8 cellular contexts compared by ENCODE assay signal in the genomic region with DNA sequence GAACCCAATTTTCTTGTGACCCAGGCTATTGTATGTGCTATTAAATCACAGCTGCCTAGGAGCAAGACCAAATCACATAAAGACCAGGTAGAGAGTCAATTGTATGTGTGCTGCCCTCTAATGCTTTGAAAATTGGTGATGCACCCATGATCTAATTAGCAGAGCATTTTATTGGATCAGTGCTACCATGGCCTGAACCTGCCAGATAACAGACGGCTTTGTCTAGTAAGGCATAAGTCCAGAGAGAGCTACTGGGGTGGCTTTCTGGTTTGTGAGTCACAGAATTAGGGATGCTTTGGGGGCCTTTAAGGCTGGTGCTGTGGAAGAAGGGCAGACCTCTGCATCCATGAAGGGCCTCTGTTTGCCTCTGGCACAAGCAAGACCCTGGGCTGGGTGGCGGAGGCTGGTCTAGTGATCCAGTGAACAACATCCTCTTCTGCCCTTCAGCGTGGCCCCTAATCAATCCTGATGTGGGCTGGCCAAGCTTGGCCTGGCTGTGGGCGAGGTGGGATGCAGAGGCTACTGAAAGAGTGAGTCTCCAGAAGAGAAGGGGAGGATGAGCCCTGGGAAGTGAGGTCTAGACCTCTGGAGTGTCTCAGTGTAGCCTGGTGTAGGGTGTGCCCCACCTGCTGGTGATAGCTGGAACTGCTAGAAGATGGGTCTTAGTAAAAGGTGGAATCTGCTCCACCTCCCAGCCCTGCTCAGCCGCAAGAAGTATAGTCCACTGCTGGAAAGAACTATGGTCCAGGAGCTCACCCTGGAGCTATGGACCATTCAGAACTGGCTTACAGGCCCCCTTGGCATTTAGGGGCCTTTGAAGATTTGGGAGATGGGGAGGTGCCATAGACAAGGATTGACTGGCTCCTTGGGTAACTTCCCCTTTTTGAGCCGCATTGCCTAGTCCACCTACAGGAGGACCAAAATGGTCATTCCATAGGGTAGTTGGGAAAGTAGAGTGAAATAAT. TPM values are rescaled to one million over a fixed set of nuclear protein-coding genes. Genes with fewer than 3 reads are reported as not detected.
DNase-seq lines count a peak whose midpoint lies in the region; ATAC-seq and TF ChIP-seq lines count a peak whose summit lies in the region.

No MANE protein-coding gene starts in this region.

- 57% methylated on average over 6 of the region's 6 CpGs for WGBS in suprapubic skin

- no peaks in the 10 kb centered on the region for H3K27me3 ChIP-seq in MG63
- no peaks in the 10 kb centered on the region for H3K27me3 ChIP-seq in suprapubic skin

- H3K36me3 ChIP-seq in MG63 (no peaks in the 10 kb centered on the region), suprapubic skin (peaks cover 49% of the 10 kb centered on the region)

- intact Hi-C loops in activated T-helper 2 cell treated with anti-CD3 and anti-CD28 coated beads, Interferon-gamma antibody, Interleukin-2, Interleukin-4, amounts not matched to agents 10 μg/mL and 5 μg/mL and 100 μg/mL, durations not matched to agents 14 hours and 24 hours and 36 hours (cut with micrococcal nuclease): loop anchor here (2.0 kb wide), 2 partner anchors 43 to 205 kb away; no protein-coding TSS in a partner anchor

- no peaks in the 10 kb centered on the region for H3K9me3 Mint-ChIP-seq in activated T-helper 2 cell treated with anti-CD3 and anti-CD28 coated beads, Interferon-gamma antibody, Interleukin-2, Interleukin-4, amounts not matched to agents 10 μg/mL and 5 μg/mL and 100 μg/mL, durations not matched to agents 14 hours and 24 hours and 36 hours

- H3K36me3 Mint-ChIP-seq in activated T-helper 2 cell treated with anti-CD3 and anti-CD28 coated beads, Interferon-gamma antibody, Interleukin-2, Interleukin-4, amounts not matched to agents 10 μg/mL and 5 μg/mL and 100 μg/mL, durations not matched to agents 14 hours and 24 hours and 36 hours (ENCODE audit: low read depth): no peaks in the 10 kb centered on the region

- no peaks in the 10 kb centered on the region for H3K9me3 ChIP-seq in MG63
- H3K9me3 ChIP-seq in suprapubic skin: no peaks in the 10 kb centered on the region

- no peak for TF ChIP-seq EP300 in suprapubic skin (IDR thresholded peaks at IDR 0.05)

- TF ChIP-seq POLR2A in suprapubic skin (IDR thresholded peaks at IDR 0.05): no peak

- peaks cover 2% of the 10 kb centered on the region for H3K4me1 Mint-ChIP-seq in activated T-helper 2 cell treated with anti-CD3 and anti-CD28 coated beads, Interferon-gamma antibody, Interleukin-2, Interleukin-4, amounts not matched to agents 10 μg/mL and 5 μg/mL and 100 μg/mL, durations not matched to agents 14 hours and 24 hours and 36 hours (ENCODE audit: low read depth)

- ATAC-seq in HG02870 (IDR thresholded peaks at IDR 0.05; ENCODE audit: unreplicated experiment): no peak

- H3K27ac ChIP-seq in suprapubic skin: no peak overlapping the region

- H3K27ac Mint-ChIP-seq in activated T-helper 2 cell treated with anti-CD3 and anti-CD28 coated beads, Interferon-gamma antibody, Interleukin-2, Interleukin-4, amounts not matched to agents 10 μg/mL and 5 μg/mL and 100 μg/mL, durations not matched to agents 14 hours and 24 hours and 36 hours: no peak overlapping the region

- H3K27me3 Mint-ChIP-seq in activated T-helper 2 cell treated with anti-CD3 and anti-CD28 coated beads, Interferon-gamma antibody, Interleukin-2, Interleukin-4, amounts not matched to agents 10 μg/mL and 5 μg/mL and 100 μg/mL, durations not matched to agents 14 hours and 24 hours and 36 hours (ENCODE audit: low read depth): peaks cover 12% of the 10 kb centered on the region

- H3K4me1 ChIP-seq in suprapubic skin: peaks cover 5% of the 10 kb centered on the region

- peak; percentile 76 to 91 for TF ChIP-seq CTCF in suprapubic skin (IDR thresholded peaks at IDR 0.05)

- H3K4me3 ChIP-seq in MG63 (no peak overlapping the region), suprapubic skin (no peak overlapping the region)

- no peak overlapping the region for H3K4me3 Mint-ChIP-seq in activated T-helper 2 cell treated with anti-CD3 and anti-CD28 coated beads, Interferon-gamma antibody, Interleukin-2, Interleukin-4, amounts not matched to agents 10 μg/mL and 5 μg/mL and 100 μg/mL, durations not matched to agents 14 hours and 24 hours and 36 hours (ENCODE audit: low read depth)

- DNase-seq in ELF-1 (ENCODE audit: low read depth, low spot score): peak; percentile 88
- DNase-seq in MG63: peak; percentile 64
- peak; percentile 53 to 68 for DNase-seq in SHP77 (lab: John Stamatoyannopoulos, UW)
- DNase-seq in activated T-helper 2 cell treated with anti-CD3 and anti-CD28 coated beads, Interferon-gamma antibody, Interleukin-2, Interleukin-4, amounts not matched to agents 10 μg/mL and 5 μg/mL and 100 μg/mL, durations not matched to agents 14 hours and 24 hours and 36 hours (ENCODE audit: low spot score): peak; percentile 50
- peak; percentile 52 for DNase-seq in foreskin melanocyte
- peak; percentile 59 for DNase-seq in occipital lobe (lab: John Stamatoyannopoulos, UW)
- DNase-seq in suprapubic skin (ENCODE audit: low spot score in 2 of 2): peak; percentile 82 to 88

RNA-seq across cellular contexts. Expression of a gene that starts 36.7 kb away (rescaled TPM):
- 43.1 and 59.0 TPM in 2 replicates for total RNA-seq in MG63 (2014; rRNA removed; shearing (Covaris generic); ENCODE audit: low replicate concordance)
- total RNA-seq in activated T-helper 2 cell treated with anti-CD3 and anti-CD28 coated beads, Interferon-gamma antibody, Interleukin-2, Interleukin-4, amounts not matched to agents 10 μg/mL and 5 μg/mL and 100 μg/mL, durations not matched to agents 14 hours and 24 hours and 36 hours: 27.1 and 28.5 TPM in 2 replicates
- total RNA-seq in occipital lobe (24.3 TPM), suprapubic skin (10 to 100 TPM; 34.4 to 54.6 (median 43.8) TPM)

RNA-seq across cellular contexts. Expression of a gene that starts 45.0 kb away (rescaled TPM):
- 11.7 and 22.9 TPM in 2 replicates for total RNA-seq in MG63 (2014; rRNA removed; shearing (Covaris generic); ENCODE audit: low replicate concordance)
- 0.41 and 0.46 TPM in 2 replicates for total RNA-seq in activated T-helper 2 cell treated with anti-CD3 and anti-CD28 coated beads, Interferon-gamma antibody, Interleukin-2, Interleukin-4, amounts not matched to agents 10 μg/mL and 5 μg/mL and 100 μg/mL, durations not matched to agents 14 hours and 24 hours and 36 hours
- total RNA-seq in occipital lobe: 82.2 TPM
- 10 to 100 TPM; 14.3 to 27.9 (median 21.4) TPM for total RNA-seq in suprapubic skin
